In genomic region chr18:57698571-57699276, GRCh38 we compare ENCODE assay signal across 12 cellular contexts.
DNase-seq lines count a peak whose midpoint lies in the region; TF ChIP-seq lines count a peak whose summit lies in the region.
"Had no signal": no experiment of that assay in that cellular context is flagged by ENCODE, and none has a peak within 500 bp of the region (broad histone marks: within the 10 kb centered on the region; RNA-seq: fewer than 3 reads in every experiment).

No MANE protein-coding gene starts in this region.

- H3K4me3 ChIP-seq in AG10803 (ENCODE audit: low read length) (no peak overlapping the region), trophoblast cell (ENCODE audit: low read depth, low read length) (no peak overlapping the region)

- H3K79me2 ChIP-seq in trophoblast cell (ENCODE audit: control insufficient read depth, insufficient read depth, low read length, poor library complexity): peaks cover 1% of the 10 kb centered on the region

- no peaks in the 10 kb centered on the region for H3K9me3 ChIP-seq in trophoblast cell (ENCODE audit: insufficient read depth, low read depth, low read length)
- H3K9me3 ChIP-seq: Caco-2 had no signal

- no peak overlapping the region for H3K23ac ChIP-seq in trophoblast cell (ENCODE audit: low read length)

- no peak for TF ChIP-seq CTCF in AG10803 (conservative IDR thresholded peaks at IDR 0.05; ENCODE audit: low read length)

- H3K18ac ChIP-seq in trophoblast cell (ENCODE audit: low read length): no peak overlapping the region

- H2BK12ac ChIP-seq in trophoblast cell (ENCODE audit: low read length): no peak overlapping the region

- WGBS in trophoblast cell (ENCODE audit: extremely low coverage, insufficient coverage, insufficient read length): no CpG with 5 or more reads among the region's 7 CpGs

- DNase-seq in AG10803 (ENCODE audit: low read depth) (peak; percentile 71), NCI-H82 treated with DMSO at 0.1 percent for 48 hours (lab: John Stamatoyannopoulos, UW; ENCODE audit: unreplicated experiment) (peak; percentile 78), fibroblast of peridontal ligament (ENCODE audit: extremely low read depth) (peak; percentile 73), trophoblast cell (peak; percentile 26 to 45), NCI-H524 (lab: John Stamatoyannopoulos, UW) (no peak), Kasumi-1 (lab: John Stamatoyannopoulos, UW) (no peak)
- DNase-seq in activated CD4-positive, alpha-beta T cell treated with anti-CD3 and anti-CD28 coated beads, Interleukin-2, amount 50 U/mL, for 48 hours: no peak
- DNase-seq in activated CD4-positive, alpha-beta T cell treated with anti-CD3 and anti-CD28 coated beads for 1 hour: no peak
- DNase-seq: activated T-cell treated with anti-CD3 and anti-CD28 coated beads, Interleukin-2, amount 50 U/mL, for 1 hour; Caco-2; erythroblast had no signal

- H3K79me1 ChIP-seq in trophoblast cell (ENCODE audit: low read length): peaks cover 2% of the 10 kb centered on the region

- no peak overlapping the region for H2AK5ac ChIP-seq in trophoblast cell (ENCODE audit: low read length)

- no peak overlapping the region for H4K91ac ChIP-seq in trophoblast cell (ENCODE audit: low read depth, low read length)

- H2BK5ac ChIP-seq in trophoblast cell (ENCODE audit: low read depth, low read length, poor library complexity): no peak overlapping the region

- peak overlapping the region; percentile 27 for H3K27ac ChIP-seq in trophoblast cell (ENCODE audit: low read depth, low read length)
- H3K27ac ChIP-seq: KMS-11 had no signal

- peaks cover 9 to 13% of the 10 kb centered on the region in 2 experiments for H3K4me1 ChIP-seq in trophoblast cell (ENCODE audit: control insufficient read depth in 1 of 2, insufficient read depth in 2 of 2, low read length in 2 of 2)
- H3K4me1 ChIP-seq: Caco-2 had no signal

- no peaks in the 10 kb centered on the region for H3K36me3 ChIP-seq in trophoblast cell (ENCODE audit: control insufficient read depth in 1 of 2, insufficient read depth in 2 of 2, low read length in 2 of 2)

- H2BK120ac ChIP-seq in trophoblast cell (ENCODE audit: insufficient read depth, low read length, poor library complexity): no peak overlapping the region

- H3K4me2 ChIP-seq in trophoblast cell (ENCODE audit: low read length): peak overlapping the region; percentile 15
- H3K4me2 ChIP-seq: KMS-11 had no signal

- H4K8ac ChIP-seq in trophoblast cell (ENCODE audit: low read depth, low read length): no peak overlapping the region

- H3K14ac ChIP-seq in trophoblast cell (ENCODE audit: low read length): no peak overlapping the region

- no peak overlapping the region for H3K9ac ChIP-seq in trophoblast cell (ENCODE audit: low read length)
- H3K9ac ChIP-seq: KMS-11 had no signal

- no peaks in the 10 kb centered on the region for H3K27me3 ChIP-seq in trophoblast cell (ENCODE audit: insufficient read depth, low read length)

- no peak overlapping the region for H2AFZ ChIP-seq in trophoblast cell (ENCODE audit: insufficient read depth, low read length, poor library complexity)

- no peak overlapping the region for H4K12ac ChIP-seq in trophoblast cell (ENCODE audit: low read depth, low read length)

- H3K4ac ChIP-seq in trophoblast cell (ENCODE audit: low read depth, low read length): no peak overlapping the region

Comparison
In these comparisons a context has a peak if more than half of its experiments do, and no peak if none do; other contexts are left out.
1. DNase-seq: peak in AG10803 (single experiment), NCI-H82 treated with DMSO at 0.1 percent for 48 hours (single experiment), fibroblast of peridontal ligament (single experiment) and trophoblast cell (2 of 2); none in NCI-H524 (0 of 2), activated CD4-positive, alpha-beta T cell treated with anti-CD3 and anti-CD28 coated beads, Interleukin-2, amount 50 U/mL, for 48 hours (0 of 2), activated CD4-positive, alpha-beta T cell treated with anti-CD3 and anti-CD28 coated beads for 1 hour (single experiment) and Kasumi-1 (0 of 2).